Comparison of ENCODE assay signal across 15 cellular contexts in genomic region chr7:112995091-112995824, GRCh38.
DNase-seq lines count a peak whose midpoint lies in the region; TF ChIP-seq lines count a peak whose summit lies in the region.
"Had no signal": no experiment of that assay in that cellular context is flagged by ENCODE, and none has a peak within 500 bp of the region (broad histone marks: within the 10 kb centered on the region; RNA-seq: fewer than 3 reads in every experiment).

No MANE protein-coding gene starts in this region.

- H3K4me3 Mint-ChIP-seq in osteocyte (ENCODE audit: unreplicated experiment): no peak overlapping the region
- H3K4me3 Mint-ChIP-seq: CD4-positive, CD25-positive, alpha-beta regulatory T cell had no signal

- no peaks in the 10 kb centered on the region for H3K4me1 ChIP-seq in mesenchymal stem cell (ENCODE audit: control insufficient read depth, insufficient read depth, low read depth, low read length)
- H3K4me1 ChIP-seq: HAP-1, testis had no signal

- H2AK5ac ChIP-seq in mesenchymal stem cell (ENCODE audit: low read length, severe bottlenecking): no peak overlapping the region

- peaks cover 6% of the 10 kb centered on the region for H3K4me1 Mint-ChIP-seq in osteocyte (ENCODE audit: unreplicated experiment)
- H3K4me1 Mint-ChIP-seq: CD4-positive, CD25-positive, alpha-beta regulatory T cell had no signal

- no peaks in the 10 kb centered on the region for H3K36me3 ChIP-seq in mesenchymal stem cell (ENCODE audit: control insufficient read depth in 1 of 2, insufficient read depth in 2 of 2, low read depth in 1 of 2, low read length in 2 of 2)
- H3K36me3 ChIP-seq: HAP-1 had no signal

- H3K18ac ChIP-seq in mesenchymal stem cell (ENCODE audit: low read depth in 1 of 2, low read length in 2 of 2): peak overlapping the region in 1 of 2 experiments; percentile 54

- DNase-seq in AG10803 (ENCODE audit: low read depth) (peak; percentile 93), RKO (ENCODE audit: low spot score) (peak; percentile 44), epithelial cell of prostate (ENCODE audit: low read depth, low spot score) (no peak), mesenchymal stem cell (peak; percentile 49), germinal center (ENCODE audit: low spot score) (no peak), NCI-H446 (lab: John Stamatoyannopoulos, UW) (no peak), osteocyte (ENCODE audit: extremely low spot score, unreplicated experiment) (no peak), DMS53 treated with DMSO at 0.1 percent for 48 hours (lab: John Stamatoyannopoulos, UW; ENCODE audit: unreplicated experiment) (no peak)
- DNase-seq: activated T-cell treated with anti-CD3 and anti-CD28 coated beads, Interleukin-2, amount 50 U/mL, for 48 hours; CD4-positive, CD25-positive, alpha-beta regulatory T cell; NCI-H2227 treated with DMSO at 0.1 percent for 48 hours; testis had no signal

- H2BK120ac ChIP-seq in mesenchymal stem cell (ENCODE audit: low read depth, low read length): no peak overlapping the region

- H3K4ac ChIP-seq in mesenchymal stem cell (ENCODE audit: low read depth in 1 of 2, low read length in 2 of 2): no peak overlapping the region

- H4K91ac ChIP-seq in mesenchymal stem cell (ENCODE audit: low read length): no peak overlapping the region

- H3K36me3 Mint-ChIP-seq in osteocyte (ENCODE audit: unreplicated experiment): no peaks in the 10 kb centered on the region
- H3K36me3 Mint-ChIP-seq: CD4-positive, CD25-positive, alpha-beta regulatory T cell had no signal

- H3K27ac Mint-ChIP-seq in osteocyte (ENCODE audit: unreplicated experiment): no peak overlapping the region
- H3K27ac Mint-ChIP-seq: CD4-positive, CD25-positive, alpha-beta regulatory T cell had no signal

- no peaks in the 10 kb centered on the region for H3K9me3 Mint-ChIP-seq in osteocyte (ENCODE audit: unreplicated experiment)

- H3K4me2 ChIP-seq in mesenchymal stem cell (ENCODE audit: low read length, poor library complexity, severe bottlenecking): no peak overlapping the region
- H3K4me2 ChIP-seq: KMS-11 had no signal

- H2BK15ac ChIP-seq in mesenchymal stem cell (ENCODE audit: low read depth, poor library complexity, severe bottlenecking): no peak overlapping the region

- H3K23ac ChIP-seq in mesenchymal stem cell (ENCODE audit: low read length in 2 of 2): no peak overlapping the region

- H3K27me3 ChIP-seq in mesenchymal stem cell (ENCODE audit: control insufficient read depth in 1 of 2, insufficient read depth in 1 of 2, low read length in 2 of 2): no peaks in the 10 kb centered on the region
- H3K27me3 ChIP-seq: testis had no signal

- TF ChIP-seq CTCF in AG10803 (conservative IDR thresholded peaks at IDR 0.05; ENCODE audit: low read length) (no peak), osteocyte (IDR thresholded peaks at IDR 0.05) (no peak)

- 80% methylated on average over 3 of the region's 3 CpGs for WGBS in mesenchymal stem cell

- H3K9ac ChIP-seq in mesenchymal stem cell (ENCODE audit: low read length): peak overlapping the region; percentile 40
- H3K9ac ChIP-seq: KMS-11 had no signal

- no peak overlapping the region for H4K8ac ChIP-seq in mesenchymal stem cell (ENCODE audit: low read length)

- H2AFZ ChIP-seq in mesenchymal stem cell (ENCODE audit: low read depth, low read length): no peak overlapping the region

- H3K4me3 ChIP-seq in AG10803 (ENCODE audit: low read length) (peak overlapping the region; percentile 29), mesenchymal stem cell (ENCODE audit: insufficient read depth in 1 of 2, low read depth in 1 of 2, low read length in 2 of 2) (peak overlapping the region in 1 of 2 experiments; percentile 19)
- H3K4me3 ChIP-seq: HAP-1, lung, testis had no signal

- no peaks in the 10 kb centered on the region for H3K27me3 Mint-ChIP-seq in osteocyte (ENCODE audit: unreplicated experiment)

- no peak overlapping the region for H3K14ac ChIP-seq in mesenchymal stem cell (ENCODE audit: low read length in 2 of 2)

- H3K27ac ChIP-seq in epithelial cell of prostate (peak overlapping the region; percentile 44), mesenchymal stem cell (ENCODE audit: low read length, poor library complexity, severe bottlenecking) (peak overlapping the region; percentile 39)
- H3K27ac ChIP-seq: KMS-11, testis had no signal

- no peak overlapping the region for H2BK5ac ChIP-seq in mesenchymal stem cell (ENCODE audit: low read depth, low read length, poor library complexity, severe bottlenecking)

- no peaks in the 10 kb centered on the region for H3K79me1 ChIP-seq in mesenchymal stem cell (replicated peaks; ENCODE audit: low read length, poor library complexity, severe bottlenecking)

- no peak overlapping the region for H2BK12ac ChIP-seq in mesenchymal stem cell (ENCODE audit: low read length in 2 of 2)

- H3K9me3 ChIP-seq in mesenchymal stem cell (ENCODE audit: control insufficient read depth, low read length): no peaks in the 10 kb centered on the region
- H3K9me3 ChIP-seq: HAP-1, testis had no signal

Comparison
In these comparisons a context has a peak if more than half of its experiments do, and no peak if none do; other contexts are left out.
1. DNase-seq: peak in AG10803 (single experiment), RKO (single experiment) and mesenchymal stem cell (single experiment); none in epithelial cell of prostate (single experiment), germinal center (single experiment), NCI-H446 (0 of 2), osteocyte (single experiment) and DMS53 treated with DMSO at 0.1 percent for 48 hours (single experiment).